In the genomic region with DNA sequence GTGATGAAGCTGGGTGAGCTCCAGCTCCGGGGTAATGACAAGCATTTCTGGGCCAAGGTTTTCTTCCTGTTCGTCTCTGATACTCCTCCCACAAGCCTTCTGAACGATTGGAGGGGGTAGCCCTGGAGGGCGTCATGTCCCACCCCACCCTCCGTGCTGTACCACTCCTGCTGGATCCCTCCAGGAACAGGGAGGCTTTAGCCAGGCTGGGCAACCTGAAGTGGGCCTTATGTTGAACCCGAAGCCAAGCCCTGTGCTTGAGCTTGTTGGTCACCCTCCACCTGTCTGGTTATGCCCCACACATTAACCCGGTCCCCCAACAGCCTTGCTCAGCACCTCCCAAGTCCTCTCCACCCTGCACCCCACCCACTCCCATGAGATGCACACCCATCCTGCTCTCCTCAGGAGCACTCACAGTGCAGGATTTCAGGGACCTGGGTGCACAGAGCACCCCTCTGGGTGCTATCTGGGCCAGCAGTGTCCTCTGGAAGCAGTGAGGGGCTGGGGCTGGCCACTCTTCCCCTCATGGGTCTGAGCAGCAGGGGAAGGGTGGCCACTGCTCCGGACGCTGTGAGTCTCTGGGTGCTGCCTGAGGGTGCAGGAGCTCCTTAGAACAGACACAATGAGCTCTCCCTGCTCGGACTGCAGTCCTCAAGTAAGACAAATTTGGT, we compare ENCODE assay signal across 17 cellular contexts. TPM values are rescaled to one million over a fixed set of nuclear protein-coding genes. Genes with fewer than 3 reads are reported as not detected.
DNase-seq lines count a peak whose midpoint lies in the region; ATAC-seq and TF ChIP-seq lines count a peak whose summit lies in the region.
"Had no signal": no experiment of that assay in that cellular context is flagged by ENCODE, and none has a peak within 500 bp of the region (broad histone marks: within the 10 kb centered on the region; RNA-seq: fewer than 3 reads in every experiment).

No MANE protein-coding gene starts in this region.

- H3K27ac ChIP-seq in epithelial cell of prostate (peak overlapping the region; percentile 55), psoas muscle (no peak overlapping the region)
- H3K27ac ChIP-seq: parathyroid adenoma had no signal

- H3K36me3 ChIP-seq in psoas muscle (ENCODE audit: insufficient read depth in 1 of 2, low read depth in 1 of 2) = no peaks in the 10 kb centered on the region

- WGBS in psoas muscle, 3 donors = 65 to 69% (median 66%) methylated on average over 10 of the region's 10 CpGs

- no peaks in the 10 kb centered on the region for H3K9me3 ChIP-seq in psoas muscle

- peak; percentile 11 for ATAC-seq in HG02885 (IDR thresholded peaks at IDR 0.05; ENCODE audit: poor library complexity, unreplicated experiment)
- peak in 3 of 4 donors; percentile 9 to 19 (median 12) for ATAC-seq in psoas muscle
- no peak for ATAC-seq in HG03135 (IDR thresholded peaks at IDR 0.05; ENCODE audit: unreplicated experiment)

- H3K27me3 ChIP-seq in psoas muscle (ENCODE audit: insufficient read depth in 3 of 3, low read length in 2 of 3) = peaks cover 0 to 4% (median 0%) of the 10 kb centered on the region in 3 donors

- no peak overlapping the region for H3K4me3 ChIP-seq in psoas muscle
- H3K4me3 ChIP-seq: skin epidermis had no signal

- H3K4me1 ChIP-seq in psoas muscle = no peaks in the 10 kb centered on the region

- no peak for TF ChIP-seq CTCF in psoas muscle (IDR thresholded peaks at IDR 0.05)

- DNase-seq in activated effector memory CD4-positive, alpha-beta T cell treated with anti-CD3 and anti-CD28 coated beads, Interleukin-2, amount 50 U/mL, for 16 hours = peak; percentile 45
- no peak for DNase-seq in activated effector memory CD4-positive, alpha-beta T cell treated with Interleukin-2 at 50 U/mL for 16 hours
- no peak for DNase-seq in epithelial cell of prostate (ENCODE audit: low read depth, low spot score)
- DNase-seq in psoas muscle = no peak
- no peak for DNase-seq in NCI-H2227 (lab: John Stamatoyannopoulos, UW; ENCODE audit: unreplicated experiment)
- DNase-seq in activated CD8-positive, alpha-beta memory T cell treated with anti-CD3 and anti-CD28 coated beads, Interleukin-2, amount 50 U/mL, for 48 hours = no peak

- intact Hi-C loops in psoas muscle (cut with DNase I) = loop anchor here (1.0 to 2.0 kb wide), 2 partner anchors 171 to 172 kb away; no protein-coding TSS in a partner anchor

RNA-seq across cellular contexts. Expression of gene KRT83, which starts 6.8 kb away (rescaled TPM):
- total RNA-seq in psoas muscle = not detected
- polyA plus RNA-seq in psoas muscle = not detected
- total RNA-seq: activated naive CD4-positive, alpha-beta T cell treated with anti-CD3 and anti-CD28 coated beads for 36 hours; aorta; H9; liver; T-cell had no signal
- polyA plus RNA-seq: aorta, liver had no signal

RNA-seq across cellular contexts. Expression of gene KRT81, which starts 36.6 kb away (rescaled TPM):
- not detected for total RNA-seq in psoas muscle
- under 1 TPM in 2 of 3 donors, not detected in 1; 0.03 to 0.14 TPM for polyA plus RNA-seq in psoas muscle
- total RNA-seq: activated naive CD4-positive, alpha-beta T cell treated with anti-CD3 and anti-CD28 coated beads for 36 hours; H9; liver had no signal
- polyA plus RNA-seq: liver had no signal

RNA-seq across cellular contexts. Expression of gene KRT85, which starts 39.3 kb away (rescaled TPM):
- not detected for total RNA-seq in psoas muscle
- polyA plus RNA-seq in psoas muscle = not detected
- total RNA-seq: activated naive CD4-positive, alpha-beta T cell treated with anti-CD3 and anti-CD28 coated beads for 36 hours; aorta; H9; liver; M059J; T-cell had no signal
- polyA plus RNA-seq: aorta, BJ, liver had no signal

RNA-seq across cellular contexts. Expression of gene KRT86, which starts 53.5 kb away (rescaled TPM):
- total RNA-seq in psoas muscle = under 1 TPM in 1 of 4 donors, not detected in 3; 0.77 TPM
- under 1 TPM in 2 of 3 donors, not detected in 1; 0.01 to 0.05 TPM for polyA plus RNA-seq in psoas muscle
- total RNA-seq: H9 had no signal
- polyA plus RNA-seq: liver had no signal

RNA-seq across cellular contexts. Expression of gene KRT84, which starts 57.5 kb away (rescaled TPM):
- not detected for total RNA-seq in psoas muscle
- not detected for polyA plus RNA-seq in psoas muscle
- total RNA-seq: activated naive CD4-positive, alpha-beta T cell treated with anti-CD3 and anti-CD28 coated beads for 36 hours; aorta; H9; liver; M059J; T-cell had no signal
- polyA plus RNA-seq: aorta, BJ, liver had no signal
